Comparison of ENCODE assay signal across 7 cellular contexts in genomic region chr1:8671313-8671917, GRCh38.
DNase-seq lines count a peak whose midpoint lies in the region; ATAC-seq and TF ChIP-seq lines count a peak whose summit lies in the region.

No MANE protein-coding gene starts in this region.

- no peaks in the 10 kb centered on the region for H3K36me3 Mint-ChIP-seq in nephron (ENCODE audit: low read depth)

- no peaks in the 10 kb centered on the region for H3K36me3 ChIP-seq in KMS-11 (ENCODE audit: insufficient read depth)

- H3K4me2 ChIP-seq in KMS-11, result no peak overlapping the region

- H3K4me3 ChIP-seq in KMS-11 (IDR thresholded peaks at IDR 0.05; ENCODE audit: insufficient read depth, low read depth, low read length), result no peak overlapping the region

- no peak overlapping the region for H3K27ac ChIP-seq in KMS-11

- H3K27ac Mint-ChIP-seq in nephron, result peak overlapping the region; percentile 34 to 75 (median 40)

- peaks cover 33% of the 10 kb centered on the region for H3K4me1 ChIP-seq in KMS-11 (ENCODE audit: low read depth, poor library complexity, severe bottlenecking)

- H3K27me3 ChIP-seq in KMS-11 (ENCODE audit: insufficient read depth, low read depth), result no peaks in the 10 kb centered on the region

- H3K9ac ChIP-seq in KMS-11, result no peak overlapping the region

- no peak for ATAC-seq in GM18907 (IDR thresholded peaks at IDR 0.05; ENCODE audit: unreplicated experiment)
- ATAC-seq in HG03280 (IDR thresholded peaks at IDR 0.05; ENCODE audit: unreplicated experiment), result no peak

- H3K27me3 Mint-ChIP-seq in nephron (ENCODE audit: low read depth), result no peaks in the 10 kb centered on the region

- H4K20me1 ChIP-seq in KMS-11 (ENCODE audit: insufficient read depth), result peaks cover 7% of the 10 kb centered on the region; the same call in 1 of the 2 replicates

- peaks cover 55% of the 10 kb centered on the region for H3K4me1 Mint-ChIP-seq in nephron

- peak; percentile 87 for TF ChIP-seq CTCF in KMS-11 (conservative IDR thresholded peaks at IDR 0.05; ENCODE audit: low read depth, low read length)
- peak; percentile 78 to 86 (median 79) for TF ChIP-seq CTCF in nephron (IDR thresholded peaks at IDR 0.05; ENCODE audit: unreplicated experiment in 3 of 3)

- H3K4me3 Mint-ChIP-seq in nephron, result no peak overlapping the region

- H3K79me2 ChIP-seq in KMS-11 (ENCODE audit: insufficient read depth, low read depth), result peaks cover 42% of the 10 kb centered on the region; the same call in 1 of the 2 replicates

- DNase-seq in Daoy (ENCODE audit: low read depth), result peak; percentile 65
- peak; percentile 12 for DNase-seq in SKM-1 (lab: John Stamatoyannopoulos, UW; ENCODE audit: unreplicated experiment)
- DNase-seq in fibroblast of gingiva (ENCODE audit: low read depth), result peak; percentile 72

- no peak overlapping the region for H2AFZ ChIP-seq in KMS-11 (ENCODE audit: low read depth)

- H3K9me3 Mint-ChIP-seq in nephron, result no peaks in the 10 kb centered on the region

Comparison
In these comparisons a context has a peak if more than half of its experiments do, and no peak if none do; other contexts are left out.
1. DNase-seq: peak in every context shown above with its lines; median percentile 72 in fibroblast of gingiva; 65 in Daoy; 12 in SKM-1.